ENCODE assay signal across 20 cellular contexts in the genomic region with DNA sequence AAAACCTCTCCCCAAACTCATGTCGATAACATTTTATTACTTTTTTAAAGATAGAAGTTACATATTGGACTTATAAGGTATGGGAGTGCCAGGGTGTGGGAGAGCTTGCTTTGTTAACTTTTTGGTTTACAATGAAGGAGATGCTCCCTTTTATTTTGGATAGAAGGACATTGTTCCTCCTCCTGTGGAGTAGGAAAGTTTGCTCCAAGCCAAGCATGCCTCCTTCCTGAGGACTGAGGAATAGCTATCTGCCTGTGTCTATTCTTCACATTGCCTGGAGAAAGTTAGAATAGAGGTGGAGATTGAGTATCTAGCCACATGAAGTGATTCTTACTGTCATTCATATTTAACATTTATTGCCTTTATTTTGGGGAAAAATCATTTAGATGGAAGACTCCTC.
A peak's percentile ranks its signal among the peaks of the same experiment; 100 is the strongest.
DNase-seq lines count a peak whose midpoint lies in the region; ATAC-seq and TF ChIP-seq lines count a peak whose summit lies in the region.
"Had no signal": no experiment of that assay in that cellular context is flagged by ENCODE, and none has a peak within 500 bp of the region (broad histone marks: within the 10 kb centered on the region; RNA-seq: fewer than 3 reads in every experiment).

No MANE protein-coding gene starts in this region.

- no peaks in the 10 kb centered on the region for H3F3A ChIP-seq in neural progenitor cell (ENCODE audit: low read depth)

- H3K36me3 Mint-ChIP-seq in endodermal cell (ENCODE audit: low read depth) (peaks cover under 1% of the 10 kb centered on the region), neural progenitor cell (peaks cover under 1% of the 10 kb centered on the region)
- H3K36me3 Mint-ChIP-seq: IgD-negative memory B cell had no signal

- H3K36me3 ChIP-seq in endodermal cell (ENCODE audit: control insufficient read depth, insufficient read depth, low read length) = no peaks in the 10 kb centered on the region
- no peaks in the 10 kb centered on the region for H3K36me3 ChIP-seq in neural progenitor cell

- no peaks in the 10 kb centered on the region for H4K20me1 ChIP-seq in neural progenitor cell (ENCODE audit: low read depth)

- peaks cover 12% of the 10 kb centered on the region for H3K4me1 Mint-ChIP-seq in endodermal cell
- H3K4me1 Mint-ChIP-seq in neural progenitor cell = peaks cover 11% of the 10 kb centered on the region
- H3K4me1 Mint-ChIP-seq: IgD-negative memory B cell had no signal

- no peak overlapping the region for H3K9ac ChIP-seq in endodermal cell (ENCODE audit: extremely low read depth, low read length, poor library complexity, severe bottlenecking)
- H3K9ac ChIP-seq in neural progenitor cell = no peak overlapping the region

- H3K27ac Mint-ChIP-seq in endodermal cell = no peak overlapping the region
- no peak overlapping the region for H3K27ac Mint-ChIP-seq in neural progenitor cell
- H3K27ac Mint-ChIP-seq: CD4-positive, alpha-beta T cell; IgD-negative memory B cell had no signal

- H3K4me3 ChIP-seq in endodermal cell (ENCODE audit: low read length) (no peak overlapping the region), neural progenitor cell (no peak overlapping the region)

- no peak overlapping the region for H3K4me2 ChIP-seq in neural progenitor cell

- H3K27ac ChIP-seq in endodermal cell (ENCODE audit: low read depth, low read length) (no peak overlapping the region), neural progenitor cell (no peak overlapping the region)
- H3K27ac ChIP-seq: 22Rv1 had no signal

- no peaks in the 10 kb centered on the region for H3K27me3 ChIP-seq in endodermal cell (ENCODE audit: control insufficient read depth, insufficient read depth, low read length, poor library complexity, severe bottlenecking)
- H3K27me3 ChIP-seq in neural progenitor cell = no peaks in the 10 kb centered on the region

- H3K4me1 ChIP-seq in endodermal cell (ENCODE audit: control insufficient read depth, insufficient read depth, low read length) = peaks cover 3% of the 10 kb centered on the region
- peaks cover 17% of the 10 kb centered on the region for H3K4me1 ChIP-seq in neural progenitor cell

- H2AFZ ChIP-seq in neural progenitor cell (replicated peaks) = no peak overlapping the region

- DNase-seq in DMS 273 (lab: John Stamatoyannopoulos, UW; ENCODE audit: unreplicated experiment) (peak; percentile 17), DMS 273 treated with DMSO at 0.1 percent for 48 hours (lab: John Stamatoyannopoulos, UW) (no peak), OCI-M1 (lab: John Stamatoyannopoulos, UW) (peak; percentile 30), endodermal cell (no peak), neural progenitor cell (ENCODE audit: low spot score) (peak; percentile 41), NCI-H1694 (lab: John Stamatoyannopoulos, UW) (no peak)
- DNase-seq: CD4-positive, alpha-beta T cell; DMS53; EL; Kasumi-1; MM.1S; NCI-H1092; NCI-H1436 treated with DMSO at 0.1 percent for 48 hours; NCI-H2029 treated with DMSO at 0.1 percent for 48 hours; NCI-H510A treated with DMSO at 0.1 percent for 48 hours; NCI-H774 had no signal

- H3K9me3 Mint-ChIP-seq in endodermal cell = peaks cover 3% of the 10 kb centered on the region
- peaks cover 2% of the 10 kb centered on the region for H3K9me3 Mint-ChIP-seq in neural progenitor cell

- no CpG with 5 or more reads among the region's 1 CpG for WGBS in endodermal cell (ENCODE audit: insufficient coverage in 1 of 2, insufficient read length in 1 of 2), 2 experiments

- no peaks in the 10 kb centered on the region for H3K27me3 Mint-ChIP-seq in endodermal cell (ENCODE audit: insufficient read depth)
- peaks cover 2% of the 10 kb centered on the region for H3K27me3 Mint-ChIP-seq in neural progenitor cell (ENCODE audit: insufficient read depth, low read depth)

- no peaks in the 10 kb centered on the region for H3K79me2 ChIP-seq in neural progenitor cell (ENCODE audit: low read depth)

- peak; percentile 60 for TF ChIP-seq CTCF in endodermal cell (conservative IDR thresholded peaks at IDR 0.05)
- peak; percentile 31 for TF ChIP-seq CTCF in neural progenitor cell (IDR thresholded peaks at IDR 0.05)

- ATAC-seq in GM19035 (IDR thresholded peaks at IDR 0.05; ENCODE audit: unreplicated experiment) (no peak), GM21526 (IDR thresholded peaks at IDR 0.05; ENCODE audit: low FRiP score, unreplicated experiment) (no peak)

- no peak overlapping the region for H3K4me3 Mint-ChIP-seq in endodermal cell
- H3K4me3 Mint-ChIP-seq in neural progenitor cell = no peak overlapping the region
- H3K4me3 Mint-ChIP-seq: CD4-positive, alpha-beta T cell; IgD-negative memory B cell had no signal

- peaks cover 5% of the 10 kb centered on the region for H3K9me3 ChIP-seq in endodermal cell (ENCODE audit: control insufficient read depth, low read length)
- H3K9me3 ChIP-seq in neural progenitor cell (ENCODE audit: low read depth) = no peaks in the 10 kb centered on the region

Comparison
In these comparisons a context has a peak if more than half of its experiments do, and no peak if none do; other contexts are left out.
1. DNase-seq: peak in DMS 273 (single experiment), OCI-M1 (single experiment) and neural progenitor cell (single experiment); none in DMS 273 treated with DMSO at 0.1 percent for 48 hours (single experiment), endodermal cell (single experiment) and NCI-H1694 (single experiment).